ENCODE assay signal across 10 cellular contexts in the genomic region with DNA sequence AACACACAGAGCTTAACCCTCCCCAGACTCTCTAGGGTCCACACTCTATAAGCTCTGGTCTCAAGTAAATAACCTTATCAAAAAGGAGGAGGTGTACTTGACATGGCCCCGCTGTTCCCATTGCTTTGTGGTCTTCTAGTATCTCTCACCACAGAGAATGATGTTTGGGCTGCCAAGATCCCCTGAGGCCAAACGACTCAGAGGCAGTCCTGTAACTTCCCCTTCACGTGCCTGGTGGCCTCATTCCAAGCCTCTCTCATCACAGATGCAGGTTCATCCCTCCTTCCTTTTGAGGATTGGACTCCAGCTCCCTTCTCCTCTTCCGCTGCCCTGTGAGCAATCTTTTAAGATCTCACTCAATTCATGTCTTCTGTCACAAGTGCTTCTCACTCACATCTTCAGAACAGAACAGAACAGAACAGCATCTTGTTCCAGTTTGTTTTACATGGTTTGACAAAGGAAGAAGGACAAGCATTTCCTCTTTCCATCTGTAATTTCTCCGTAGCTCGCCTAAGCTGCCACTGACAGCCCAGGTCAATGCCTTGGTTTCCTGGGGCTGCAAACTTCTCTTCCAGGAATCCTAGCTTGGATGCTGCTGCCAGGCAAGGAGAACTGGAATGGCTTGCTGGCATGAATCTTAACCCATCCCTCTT.
DNase-seq lines count a peak whose midpoint lies in the region; ATAC-seq and TF ChIP-seq lines count a peak whose summit lies in the region.
"Had no signal": no experiment of that assay in that cellular context is flagged by ENCODE, and none has a peak within 500 bp of the region (broad histone marks: within the 10 kb centered on the region; RNA-seq: fewer than 3 reads in every experiment).

No MANE protein-coding gene starts in this region.

- H3K36me3 ChIP-seq in Peyer's patch (no peaks in the 10 kb centered on the region), esophagus muscularis mucosa (no peaks in the 10 kb centered on the region)

- TF ChIP-seq CTCF in Peyer's patch (IDR thresholded peaks at IDR 0.05) (no peak), esophagus muscularis mucosa (IDR thresholded peaks at IDR 0.05) (no peak)

- H3K4me1 ChIP-seq in Peyer's patch (peaks cover 0 to 38% (median 5%) of the 10 kb centered on the region in 4 donors), esophagus muscularis mucosa (peaks cover 11 to 18% (median 14%) of the 10 kb centered on the region in 4 donors)

- no peaks in the 10 kb centered on the region for H3K27me3 ChIP-seq in Peyer's patch
- H3K27me3 ChIP-seq in esophagus muscularis mucosa = no peaks in the 10 kb centered on the region

- H3K9me3 ChIP-seq in Peyer's patch (no peaks in the 10 kb centered on the region), esophagus muscularis mucosa (no peaks in the 10 kb centered on the region)

- ATAC-seq in GM21723 (IDR thresholded peaks at IDR 0.05; ENCODE audit: unreplicated experiment) = no peak
- ATAC-seq: activated CD8-positive, alpha-beta T cell treated with anti-CD3 and anti-CD28 coated beads for 36 hours; left lobe of liver had no signal

- H3K4me3 ChIP-seq in Peyer's patch (no peak overlapping the region), esophagus muscularis mucosa (no peak overlapping the region)

- 52% methylated on average over 6 of the region's 6 CpGs for WGBS in esophagus muscularis mucosa

- H3K27ac ChIP-seq in Peyer's patch = peak overlapping the region in 1 of 4 donors; percentile 76
- no peak overlapping the region for H3K27ac ChIP-seq in esophagus muscularis mucosa (replicated peaks in 1 of 4)

- no peak for TF ChIP-seq POLR2A in Peyer's patch (IDR thresholded peaks at IDR 0.05)
- no peak for TF ChIP-seq POLR2A in esophagus muscularis mucosa (IDR thresholded peaks at IDR 0.05; ENCODE audit: low read depth)

- TF ChIP-seq EP300 in esophagus muscularis mucosa (IDR thresholded peaks at IDR 0.05) = no peak

- intact Hi-C loops in esophagus muscularis mucosa (cut with DNase I) = no loop called here

- DNase-seq in A172 (ENCODE audit: low spot score) (peak; percentile 16), GF-D8 (lab: John Stamatoyannopoulos, UW) (peak; percentile 51), Peyer's patch (peak in 2 of 3 donors; percentile 67 to 69), esophagus muscularis mucosa (ENCODE audit: extremely low spot score) (peak; percentile 89), retina (no peak), NK-92 (lab: John Stamatoyannopoulos, UW; ENCODE audit: unreplicated experiment) (no peak), NCI-H1930 (lab: John Stamatoyannopoulos, UW) (no peak)
- DNase-seq: activated CD8-positive, alpha-beta T cell treated with anti-CD3 and anti-CD28 coated beads for 36 hours had no signal

Comparison
In these comparisons a context has a peak if more than half of its experiments do, and no peak if none do; other contexts are left out.
1. DNase-seq: peak in A172 (single experiment), GF-D8 (single experiment), Peyer's patch (2 of 3) and esophagus muscularis mucosa (single experiment); none in retina (single experiment), NK-92 (single experiment) and NCI-H1930 (0 of 2).